In genomic region chr11:128942807-128943430, GRCh38 we compare ENCODE assay signal across 1 cellular context.
TF ChIP-seq lines count a peak whose summit lies in the region.

A gene with protein sequence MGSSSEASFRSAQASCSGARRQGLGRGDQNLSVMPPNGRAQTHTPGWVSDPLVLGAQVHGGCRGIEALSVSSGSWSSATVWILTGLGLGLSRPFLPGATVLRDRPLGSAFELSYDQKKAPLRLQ (minus strand): TSS chr11:128942871. CDS start chr11:128937818, 5,053 bp downstream.

TF ChIP-seq in H1, 55 proteins besides CTCF, POLR2A, EP300 and RAD21:
- TF ChIP-seq TCF12 (IDR thresholded peaks at IDR 0.05; ENCODE audit: low read depth, low read length), result no peak
- no peak for TF ChIP-seq ATF2 (IDR thresholded peaks at IDR 0.05; ENCODE audit: low read length)
- TF ChIP-seq HDAC2 (IDR thresholded peaks at IDR 0.05; ENCODE audit: borderline replicate concordance in 1 of 2, low read depth in 2 of 2, low read length in 2 of 2), result no peak
